22 cellular contexts compared by ENCODE assay signal in genomic region chr15:69513450-69513849, GRCh38.
"Had no signal": no experiment of that assay in that cellular context is flagged by ENCODE, and none has a peak within 500 bp of the region (broad histone marks: within the 10 kb centered on the region; RNA-seq: fewer than 3 reads in every experiment).

No MANE protein-coding gene starts in this region.

- H3K4me3 ChIP-seq: left lung, stomach, testis, upper lobe of left lung had no signal

- H3K27ac ChIP-seq: left lung, neutrophil, stomach, testis, upper lobe of left lung had no signal

- ATAC-seq: left lung; naive thymus-derived CD4-positive, alpha-beta T cell had no signal

- H3K9me3 ChIP-seq: left lung, neutrophil, stomach, testis, upper lobe of left lung had no signal

- H3K27me3 ChIP-seq: stomach, testis, upper lobe of left lung had no signal

- H3K4me1 Mint-ChIP-seq: activated B cell treated with CpG ODN at 0.5 μM for 24 hours had no signal

- H3K36me3 ChIP-seq: left lung, neutrophil, stomach, upper lobe of left lung had no signal

- H3K36me3 Mint-ChIP-seq: activated naive CD8-positive, alpha-beta T cell treated with anti-CD3 and anti-CD28 coated beads, Interleukin-2, amount 10 ng/mL, durations not matched to agents 7 days and 5 days had no signal

- H3K27ac Mint-ChIP-seq: activated B cell treated with CpG ODN at 0.5 μM for 24 hours; activated naive CD8-positive, alpha-beta T cell treated with anti-CD3 and anti-CD28 coated beads, Interleukin-2, amount 10 ng/mL, durations not matched to agents 7 days and 5 days; activated T-helper 1 cell treated with anti-CD3 and anti-CD28 coated beads, Interleukin-12 subunit alpha, Interleukin-12 subunit beta, Interleukin-2, Interleukin-4 antibody, amounts not matched to agents 30 ng/mL and 10 ng/mL and 1 ng/mL, durations not matched to agents 14 hours and 24 hours and 36 hours had no signal

- H3K4me3 Mint-ChIP-seq: activated B cell treated with CpG ODN at 0.5 μM for 24 hours; activated naive CD8-positive, alpha-beta T cell treated with anti-CD3 and anti-CD28 coated beads, Interleukin-2, amount 10 ng/mL, durations not matched to agents 7 days and 5 days; activated T-helper 1 cell treated with anti-CD3 and anti-CD28 coated beads, Interleukin-12 subunit alpha, Interleukin-12 subunit beta, Interleukin-2, Interleukin-4 antibody, amounts not matched to agents 30 ng/mL and 10 ng/mL and 1 ng/mL, durations not matched to agents 14 hours and 24 hours and 36 hours; naive thymus-derived CD4-positive, alpha-beta T cell had no signal

- H3K4me1 ChIP-seq: stomach, testis, upper lobe of left lung had no signal

- DNase-seq: activated B cell treated with CpG ODN at 0.5 μM for 24 hours; activated CD4-positive, alpha-beta T cell treated with anti-CD3 and anti-CD28 coated beads for 48 hours; activated CD8-positive, alpha-beta memory T cell treated with anti-CD3 and anti-CD28 coated beads for 24 hours; activated naive CD4-positive, alpha-beta T cell; activated naive CD8-positive, alpha-beta T cell treated with anti-CD3 and anti-CD28 coated beads, Interleukin-2, amount 10 ng/mL, durations not matched to agents 7 days and 5 days; anterior cingulate cortex; effector memory CD4-positive, alpha-beta T cell; foreskin fibroblast; glutamatergic neuron; hypothalamus; kidney; left lung; mammary epithelial cell; naive thymus-derived CD4-positive, alpha-beta T cell; stimulated activated CD4-positive, alpha-beta T cell treated with anti-CD3 and anti-CD28 coated beads, Interleukin-12 subunit alpha, Interleukin-12 subunit beta, amount 100 ng/mL, for 4 hours; stimulated activated CD4-positive, alpha-beta T cell treated with anti-CD3 and anti-CD28 coated beads, Interleukin-2, amount 100 ng/mL, for 24 hours; stomach; T-helper 9 cell; testis; upper lobe of left lung had no signal

- H3K9me3 Mint-ChIP-seq: activated T-helper 1 cell treated with anti-CD3 and anti-CD28 coated beads, Interleukin-12 subunit alpha, Interleukin-12 subunit beta, Interleukin-2, Interleukin-4 antibody, amounts not matched to agents 30 ng/mL and 10 ng/mL and 1 ng/mL, durations not matched to agents 14 hours and 24 hours and 36 hours had no signal
